In the genomic region with DNA sequence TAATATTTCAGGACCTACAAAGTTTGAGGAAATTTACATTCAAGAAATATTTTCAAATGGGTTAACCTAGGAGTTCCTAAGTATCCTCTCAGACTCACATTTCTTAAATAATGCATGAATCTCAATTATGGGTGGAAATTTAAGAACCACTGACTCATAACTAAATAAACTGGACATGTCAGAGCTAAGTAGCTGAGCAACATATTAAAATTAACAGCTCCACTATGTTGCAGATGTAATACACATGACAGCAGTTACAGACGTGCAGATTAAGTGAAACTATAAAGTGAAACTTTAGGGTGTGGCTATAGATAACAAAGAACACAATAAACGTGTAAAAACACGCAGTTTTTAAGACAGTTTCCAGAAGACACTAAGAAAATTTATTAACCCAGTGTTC, we compare ENCODE assay signal across 1 cellular context.
TF ChIP-seq lines count a peak whose summit lies in the region.

No MANE protein-coding gene starts in this region.

TF ChIP-seq in HEK293, 187 proteins besides CTCF, POLR2A, EP300 and RAD21 (continued from another document):
- TF ChIP-seq, protein P1, sequence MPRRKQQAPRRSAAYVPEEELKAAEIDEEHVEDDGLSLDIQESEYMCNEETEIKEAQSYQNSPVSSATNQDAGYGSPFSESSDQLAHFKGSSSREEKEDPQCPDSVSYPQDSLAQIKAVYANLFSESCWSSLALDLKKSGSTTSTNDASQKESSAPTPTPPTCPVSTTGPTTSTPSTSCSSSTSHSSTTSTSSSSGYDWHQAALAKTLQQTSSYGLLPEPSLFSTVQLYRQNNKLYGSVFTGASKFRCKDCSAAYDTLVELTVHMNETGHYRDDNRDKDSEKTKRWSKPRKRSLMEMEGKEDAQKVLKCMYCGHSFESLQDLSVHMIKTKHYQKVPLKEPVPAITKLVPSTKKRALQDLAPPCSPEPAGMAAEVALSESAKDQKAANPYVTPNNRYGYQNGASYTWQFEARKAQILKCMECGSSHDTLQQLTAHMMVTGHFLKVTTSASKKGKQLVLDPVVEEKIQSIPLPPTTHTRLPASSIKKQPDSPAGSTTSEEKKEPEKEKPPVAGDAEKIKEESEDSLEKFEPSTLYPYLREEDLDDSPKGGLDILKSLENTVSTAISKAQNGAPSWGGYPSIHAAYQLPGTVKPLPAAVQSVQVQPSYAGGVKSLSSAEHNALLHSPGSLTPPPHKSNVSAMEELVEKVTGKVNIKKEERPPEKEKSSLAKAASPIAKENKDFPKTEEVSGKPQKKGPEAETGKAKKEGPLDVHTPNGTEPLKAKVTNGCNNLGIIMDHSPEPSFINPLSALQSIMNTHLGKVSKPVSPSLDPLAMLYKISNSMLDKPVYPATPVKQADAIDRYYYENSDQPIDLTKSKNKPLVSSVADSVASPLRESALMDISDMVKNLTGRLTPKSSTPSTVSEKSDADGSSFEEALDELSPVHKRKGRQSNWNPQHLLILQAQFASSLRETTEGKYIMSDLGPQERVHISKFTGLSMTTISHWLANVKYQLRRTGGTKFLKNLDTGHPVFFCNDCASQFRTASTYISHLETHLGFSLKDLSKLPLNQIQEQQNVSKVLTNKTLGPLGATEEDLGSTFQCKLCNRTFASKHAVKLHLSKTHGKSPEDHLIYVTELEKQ (tag by site-specific recombination; IDR thresholded peaks at IDR 0.05; ENCODE audit: borderline replicate concordance) = peak; percentile 73; the same call in 1 of the 2 replicates
- TF ChIP-seq ZNF23 (tag by site-specific recombination; IDR thresholded peaks at IDR 0.05; ENCODE audit: borderline replicate concordance) (no peak), ZNF155 (tag by site-specific recombination; IDR thresholded peaks at IDR 0.05) (no peak), ZNF324 (tag by site-specific recombination; IDR thresholded peaks at IDR 0.05) (no peak), ZNF629 (tag by site-specific recombination; IDR thresholded peaks at IDR 0.05) (peak; percentile 77), ZNF426 (tag by site-specific recombination; IDR thresholded peaks at IDR 0.05) (no peak), ZNF530 (tag by site-specific recombination; IDR thresholded peaks at IDR 0.05; ENCODE audit: low read depth) (no peak), OVOL3 (tag by site-specific recombination; IDR thresholded peaks at IDR 0.05) (0 out of 2 replicates have a peak, but pooled peaks have one; percentile 56), ZNF214 (tag by site-specific recombination; IDR thresholded peaks at IDR 0.05; ENCODE audit: borderline replicate concordance) (no peak), BCL11A (tag by site-specific recombination; IDR thresholded peaks at IDR 0.05; ENCODE audit: low read depth) (peak; percentile 83; the same call in 1 of the 2 replicates), ZNF184 (tag by site-specific recombination; IDR thresholded peaks at IDR 0.05) (no peak), ZNF843 (tag by site-specific recombination; IDR thresholded peaks at IDR 0.05) (peak; percentile 76), OSR2 (tag by site-specific recombination; IDR thresholded peaks at IDR 0.05) (peak; percentile 72), WT1 (tag by site-specific recombination; IDR thresholded peaks at IDR 0.05) (peak; percentile 32; the same call in 1 of the 2 replicates), KLF1 (tag by site-specific recombination; IDR thresholded peaks at IDR 0.05) (peak; percentile 33; the same call in 1 of the 2 replicates), HOXD13 (CRISPR knock-in tag; IDR thresholded peaks at IDR 0.05; ENCODE audit: borderline replicate concordance) (no peak), SCRT2 (tag by site-specific recombination; IDR thresholded peaks at IDR 0.05) (peak; percentile 31; the same call in 1 of the 2 replicates), SP3 (tag by site-specific recombination; IDR thresholded peaks at IDR 0.05) (0 out of 2 replicates have a peak, but pooled peaks have one; percentile 8)
- TF ChIP-seq, protein P2, sequence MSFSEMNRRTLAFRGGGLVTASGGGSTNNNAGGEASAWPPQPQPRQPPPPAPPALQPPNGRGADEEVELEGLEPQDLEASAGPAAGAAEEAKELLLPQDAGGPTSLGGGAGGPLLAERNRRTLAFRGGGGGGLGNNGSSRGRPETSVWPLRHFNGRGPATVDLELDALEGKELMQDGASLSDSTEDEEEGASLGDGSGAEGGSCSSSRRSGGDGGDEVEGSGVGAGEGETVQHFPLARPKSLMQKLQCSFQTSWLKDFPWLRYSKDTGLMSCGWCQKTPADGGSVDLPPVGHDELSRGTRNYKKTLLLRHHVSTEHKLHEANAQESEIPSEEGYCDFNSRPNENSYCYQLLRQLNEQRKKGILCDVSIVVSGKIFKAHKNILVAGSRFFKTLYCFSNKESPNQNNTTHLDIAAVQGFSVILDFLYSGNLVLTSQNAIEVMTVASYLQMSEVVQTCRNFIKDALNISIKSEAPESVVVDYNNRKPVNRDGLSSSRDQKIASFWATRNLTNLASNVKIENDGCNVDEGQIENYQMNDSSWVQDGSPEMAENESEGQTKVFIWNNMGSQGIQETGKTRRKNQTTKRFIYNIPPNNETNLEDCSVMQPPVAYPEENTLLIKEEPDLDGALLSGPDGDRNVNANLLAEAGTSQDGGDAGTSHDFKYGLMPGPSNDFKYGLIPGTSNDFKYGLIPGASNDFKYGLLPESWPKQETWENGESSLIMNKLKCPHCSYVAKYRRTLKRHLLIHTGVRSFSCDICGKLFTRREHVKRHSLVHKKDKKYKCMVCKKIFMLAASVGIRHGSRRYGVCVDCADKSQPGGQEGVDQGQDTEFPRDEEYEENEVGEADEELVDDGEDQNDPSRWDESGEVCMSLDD (tag by site-specific recombination; IDR thresholded peaks at IDR 0.05) = no peak
- TF ChIP-seq, protein P3, sequence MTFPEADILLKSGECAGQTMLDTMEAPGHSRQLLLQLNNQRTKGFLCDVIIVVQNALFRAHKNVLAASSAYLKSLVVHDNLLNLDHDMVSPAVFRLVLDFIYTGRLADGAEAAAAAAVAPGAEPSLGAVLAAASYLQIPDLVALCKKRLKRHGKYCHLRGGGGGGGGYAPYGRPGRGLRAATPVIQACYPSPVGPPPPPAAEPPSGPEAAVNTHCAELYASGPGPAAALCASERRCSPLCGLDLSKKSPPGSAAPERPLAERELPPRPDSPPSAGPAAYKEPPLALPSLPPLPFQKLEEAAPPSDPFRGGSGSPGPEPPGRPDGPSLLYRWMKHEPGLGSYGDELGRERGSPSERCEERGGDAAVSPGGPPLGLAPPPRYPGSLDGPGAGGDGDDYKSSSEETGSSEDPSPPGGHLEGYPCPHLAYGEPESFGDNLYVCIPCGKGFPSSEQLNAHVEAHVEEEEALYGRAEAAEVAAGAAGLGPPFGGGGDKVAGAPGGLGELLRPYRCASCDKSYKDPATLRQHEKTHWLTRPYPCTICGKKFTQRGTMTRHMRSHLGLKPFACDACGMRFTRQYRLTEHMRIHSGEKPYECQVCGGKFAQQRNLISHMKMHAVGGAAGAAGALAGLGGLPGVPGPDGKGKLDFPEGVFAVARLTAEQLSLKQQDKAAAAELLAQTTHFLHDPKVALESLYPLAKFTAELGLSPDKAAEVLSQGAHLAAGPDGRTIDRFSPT (tag by site-specific recombination; IDR thresholded peaks at IDR 0.05) = peak; percentile 35; the same call in 1 of the 2 replicates
- TF ChIP-seq, protein P4, sequence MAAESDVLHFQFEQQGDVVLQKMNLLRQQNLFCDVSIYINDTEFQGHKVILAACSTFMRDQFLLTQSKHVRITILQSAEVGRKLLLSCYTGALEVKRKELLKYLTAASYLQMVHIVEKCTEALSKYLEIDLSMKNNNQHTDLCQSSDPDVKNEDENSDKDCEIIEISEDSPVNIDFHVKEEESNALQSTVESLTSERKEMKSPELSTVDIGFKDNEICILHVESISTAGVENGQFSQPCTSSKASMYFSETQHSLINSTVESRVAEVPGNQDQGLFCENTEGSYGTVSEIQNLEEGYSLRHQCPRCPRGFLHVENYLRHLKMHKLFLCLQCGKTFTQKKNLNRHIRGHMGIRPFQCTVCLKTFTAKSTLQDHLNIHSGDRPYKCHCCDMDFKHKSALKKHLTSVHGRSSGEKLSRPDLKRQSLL (tag by site-specific recombination; IDR thresholded peaks at IDR 0.05) = 0 out of 2 replicates have a peak, but pooled peaks have one; percentile 7
- TF ChIP-seq, protein P5, sequence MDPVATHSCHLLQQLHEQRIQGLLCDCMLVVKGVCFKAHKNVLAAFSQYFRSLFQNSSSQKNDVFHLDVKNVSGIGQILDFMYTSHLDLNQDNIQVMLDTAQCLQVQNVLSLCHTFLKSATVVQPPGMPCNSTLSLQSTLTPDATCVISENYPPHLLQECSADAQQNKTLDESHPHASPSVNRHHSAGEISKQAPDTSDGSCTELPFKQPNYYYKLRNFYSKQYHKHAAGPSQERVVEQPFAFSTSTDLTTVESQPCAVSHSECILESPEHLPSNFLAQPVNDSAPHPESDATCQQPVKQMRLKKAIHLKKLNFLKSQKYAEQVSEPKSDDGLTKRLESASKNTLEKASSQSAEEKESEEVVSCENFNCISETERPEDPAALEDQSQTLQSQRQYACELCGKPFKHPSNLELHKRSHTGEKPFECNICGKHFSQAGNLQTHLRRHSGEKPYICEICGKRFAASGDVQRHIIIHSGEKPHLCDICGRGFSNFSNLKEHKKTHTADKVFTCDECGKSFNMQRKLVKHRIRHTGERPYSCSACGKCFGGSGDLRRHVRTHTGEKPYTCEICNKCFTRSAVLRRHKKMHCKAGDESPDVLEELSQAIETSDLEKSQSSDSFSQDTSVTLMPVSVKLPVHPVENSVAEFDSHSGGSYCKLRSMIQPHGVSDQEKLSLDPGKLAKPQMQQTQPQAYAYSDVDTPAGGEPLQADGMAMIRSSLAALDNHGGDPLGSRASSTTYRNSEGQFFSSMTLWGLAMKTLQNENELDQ (tag by site-specific recombination; IDR thresholded peaks at IDR 0.05; ENCODE audit: low read depth) = no peak
- TF ChIP-seq, protein P6, sequence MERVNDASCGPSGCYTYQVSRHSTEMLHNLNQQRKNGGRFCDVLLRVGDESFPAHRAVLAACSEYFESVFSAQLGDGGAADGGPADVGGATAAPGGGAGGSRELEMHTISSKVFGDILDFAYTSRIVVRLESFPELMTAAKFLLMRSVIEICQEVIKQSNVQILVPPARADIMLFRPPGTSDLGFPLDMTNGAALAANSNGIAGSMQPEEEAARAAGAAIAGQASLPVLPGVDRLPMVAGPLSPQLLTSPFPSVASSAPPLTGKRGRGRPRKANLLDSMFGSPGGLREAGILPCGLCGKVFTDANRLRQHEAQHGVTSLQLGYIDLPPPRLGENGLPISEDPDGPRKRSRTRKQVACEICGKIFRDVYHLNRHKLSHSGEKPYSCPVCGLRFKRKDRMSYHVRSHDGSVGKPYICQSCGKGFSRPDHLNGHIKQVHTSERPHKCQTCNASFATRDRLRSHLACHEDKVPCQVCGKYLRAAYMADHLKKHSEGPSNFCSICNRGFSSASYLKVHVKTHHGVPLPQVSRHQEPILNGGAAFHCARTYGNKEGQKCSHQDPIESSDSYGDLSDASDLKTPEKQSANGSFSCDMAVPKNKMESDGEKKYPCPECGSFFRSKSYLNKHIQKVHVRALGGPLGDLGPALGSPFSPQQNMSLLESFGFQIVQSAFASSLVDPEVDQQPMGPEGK (tag by site-specific recombination; IDR thresholded peaks at IDR 0.05) = no peak
- TF ChIP-seq, protein P7, sequence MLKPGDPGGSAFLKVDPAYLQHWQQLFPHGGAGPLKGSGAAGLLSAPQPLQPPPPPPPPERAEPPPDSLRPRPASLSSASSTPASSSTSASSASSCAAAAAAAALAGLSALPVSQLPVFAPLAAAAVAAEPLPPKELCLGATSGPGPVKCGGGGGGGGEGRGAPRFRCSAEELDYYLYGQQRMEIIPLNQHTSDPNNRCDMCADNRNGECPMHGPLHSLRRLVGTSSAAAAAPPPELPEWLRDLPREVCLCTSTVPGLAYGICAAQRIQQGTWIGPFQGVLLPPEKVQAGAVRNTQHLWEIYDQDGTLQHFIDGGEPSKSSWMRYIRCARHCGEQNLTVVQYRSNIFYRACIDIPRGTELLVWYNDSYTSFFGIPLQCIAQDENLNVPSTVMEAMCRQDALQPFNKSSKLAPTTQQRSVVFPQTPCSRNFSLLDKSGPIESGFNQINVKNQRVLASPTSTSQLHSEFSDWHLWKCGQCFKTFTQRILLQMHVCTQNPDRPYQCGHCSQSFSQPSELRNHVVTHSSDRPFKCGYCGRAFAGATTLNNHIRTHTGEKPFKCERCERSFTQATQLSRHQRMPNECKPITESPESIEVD (tag by site-specific recombination; IDR thresholded peaks at IDR 0.05) = peak; percentile 91
- TF ChIP-seq, protein P8, sequence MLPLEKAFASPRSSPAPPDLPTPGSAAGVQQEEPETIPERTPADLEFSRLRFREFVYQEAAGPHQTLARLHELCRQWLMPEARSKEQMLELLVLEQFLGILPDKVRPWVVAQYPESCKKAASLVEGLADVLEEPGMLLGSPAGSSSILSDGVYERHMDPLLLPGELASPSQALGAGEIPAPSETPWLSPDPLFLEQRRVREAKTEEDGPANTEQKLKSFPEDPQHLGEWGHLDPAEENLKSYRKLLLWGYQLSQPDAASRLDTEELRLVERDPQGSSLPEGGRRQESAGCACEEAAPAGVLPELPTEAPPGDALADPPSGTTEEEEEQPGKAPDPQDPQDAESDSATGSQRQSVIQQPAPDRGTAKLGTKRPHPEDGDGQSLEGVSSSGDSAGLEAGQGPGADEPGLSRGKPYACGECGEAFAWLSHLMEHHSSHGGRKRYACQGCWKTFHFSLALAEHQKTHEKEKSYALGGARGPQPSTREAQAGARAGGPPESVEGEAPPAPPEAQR (tag by site-specific recombination; IDR thresholded peaks at IDR 0.05) = no peak
- TF ChIP-seq, protein P9, sequence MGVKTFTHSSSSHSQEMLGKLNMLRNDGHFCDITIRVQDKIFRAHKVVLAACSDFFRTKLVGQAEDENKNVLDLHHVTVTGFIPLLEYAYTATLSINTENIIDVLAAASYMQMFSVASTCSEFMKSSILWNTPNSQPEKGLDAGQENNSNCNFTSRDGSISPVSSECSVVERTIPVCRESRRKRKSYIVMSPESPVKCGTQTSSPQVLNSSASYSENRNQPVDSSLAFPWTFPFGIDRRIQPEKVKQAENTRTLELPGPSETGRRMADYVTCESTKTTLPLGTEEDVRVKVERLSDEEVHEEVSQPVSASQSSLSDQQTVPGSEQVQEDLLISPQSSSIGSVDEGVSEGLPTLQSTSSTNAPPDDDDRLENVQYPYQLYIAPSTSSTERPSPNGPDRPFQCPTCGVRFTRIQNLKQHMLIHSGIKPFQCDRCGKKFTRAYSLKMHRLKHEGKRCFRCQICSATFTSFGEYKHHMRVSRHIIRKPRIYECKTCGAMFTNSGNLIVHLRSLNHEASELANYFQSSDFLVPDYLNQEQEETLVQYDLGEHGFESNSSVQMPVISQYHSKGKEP (tag by site-specific recombination; IDR thresholded peaks at IDR 0.05) = peak; percentile 82
- TF ChIP-seq, protein P10, sequence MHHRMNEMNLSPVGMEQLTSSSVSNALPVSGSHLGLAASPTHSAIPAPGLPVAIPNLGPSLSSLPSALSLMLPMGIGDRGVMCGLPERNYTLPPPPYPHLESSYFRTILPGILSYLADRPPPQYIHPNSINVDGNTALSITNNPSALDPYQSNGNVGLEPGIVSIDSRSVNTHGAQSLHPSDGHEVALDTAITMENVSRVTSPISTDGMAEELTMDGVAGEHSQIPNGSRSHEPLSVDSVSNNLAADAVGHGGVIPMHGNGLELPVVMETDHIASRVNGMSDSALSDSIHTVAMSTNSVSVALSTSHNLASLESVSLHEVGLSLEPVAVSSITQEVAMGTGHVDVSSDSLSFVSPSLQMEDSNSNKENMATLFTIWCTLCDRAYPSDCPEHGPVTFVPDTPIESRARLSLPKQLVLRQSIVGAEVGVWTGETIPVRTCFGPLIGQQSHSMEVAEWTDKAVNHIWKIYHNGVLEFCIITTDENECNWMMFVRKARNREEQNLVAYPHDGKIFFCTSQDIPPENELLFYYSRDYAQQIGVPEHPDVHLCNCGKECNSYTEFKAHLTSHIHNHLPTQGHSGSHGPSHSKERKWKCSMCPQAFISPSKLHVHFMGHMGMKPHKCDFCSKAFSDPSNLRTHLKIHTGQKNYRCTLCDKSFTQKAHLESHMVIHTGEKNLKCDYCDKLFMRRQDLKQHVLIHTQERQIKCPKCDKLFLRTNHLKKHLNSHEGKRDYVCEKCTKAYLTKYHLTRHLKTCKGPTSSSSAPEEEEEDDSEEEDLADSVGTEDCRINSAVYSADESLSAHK (tag by site-specific recombination; IDR thresholded peaks at IDR 0.05) = peak; percentile 80
